ENCODE assay signal across 16 cellular contexts in the genomic region with DNA sequence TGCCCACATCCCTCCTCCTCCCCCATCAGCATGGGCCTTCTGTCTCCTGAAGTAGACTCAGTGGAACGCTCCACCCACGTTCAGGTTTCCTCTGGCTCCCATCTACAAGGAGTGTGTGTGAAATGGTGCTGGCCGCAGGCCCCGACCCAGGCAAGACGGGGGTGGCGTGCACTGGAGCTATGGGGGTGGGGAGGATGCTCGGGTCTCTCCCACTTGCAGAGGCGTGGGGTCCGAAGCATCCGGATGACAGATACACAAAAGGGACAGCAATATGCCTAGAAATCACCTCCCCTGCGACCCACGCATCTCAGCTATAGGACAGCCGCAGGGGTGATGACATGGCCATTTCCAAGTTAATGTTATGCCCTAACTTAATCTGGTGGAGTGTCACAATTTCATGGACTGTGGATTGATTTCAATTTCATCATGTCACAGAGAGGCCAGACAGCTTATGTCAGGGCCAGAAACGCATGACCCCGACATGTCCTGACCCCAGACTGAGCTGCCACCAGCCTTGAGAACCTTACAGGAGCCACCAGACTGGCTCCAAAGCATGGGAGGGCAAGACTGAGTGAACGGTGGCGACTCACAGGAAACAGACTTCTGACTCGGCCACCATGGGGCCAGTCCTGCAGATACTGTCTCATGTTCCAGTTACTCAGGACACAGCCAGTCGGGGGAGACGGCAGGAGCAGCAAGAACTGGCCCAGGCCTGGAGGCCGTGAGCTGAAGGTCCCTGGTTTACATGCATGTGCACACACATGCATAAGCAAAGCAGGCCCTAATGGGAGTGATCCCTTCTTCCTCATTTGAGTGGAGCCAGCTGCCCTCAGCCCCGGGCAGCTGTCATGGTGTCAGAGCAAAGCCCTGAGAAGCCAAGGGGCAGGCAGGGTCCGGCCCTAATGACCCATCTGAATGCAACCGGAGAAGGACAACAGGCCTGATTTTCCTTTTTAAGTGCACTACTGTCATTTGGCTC.
DNase-seq lines count a peak whose midpoint lies in the region; ATAC-seq and TF ChIP-seq lines count a peak whose summit lies in the region.
"Had no signal": no experiment of that assay in that cellular context is flagged by ENCODE, and none has a peak within 500 bp of the region (broad histone marks: within the 10 kb centered on the region; RNA-seq: fewer than 3 reads in every experiment).

No MANE protein-coding gene starts in this region.

- CTCF ChIA-PET in PC-9 (lab: Charles Lee) = no interaction called here

- H3K27me3 ChIP-seq in cardiac muscle cell = no peaks in the 10 kb centered on the region
- H3K27me3 ChIP-seq in upper lobe of left lung = no peaks in the 10 kb centered on the region
- no peaks in the 10 kb centered on the region for H3K27me3 ChIP-seq in PC-9 (ENCODE audit: insufficient read depth, low read depth)
- H3K27me3 ChIP-seq in ascending aorta = no peaks in the 10 kb centered on the region

- H3K79me2 ChIP-seq in PC-9 (ENCODE audit: low read depth) = no peaks in the 10 kb centered on the region

- H3K4me1 ChIP-seq in cardiac muscle cell (ENCODE audit: low read depth) = peaks cover 23% of the 10 kb centered on the region
- H3K4me1 ChIP-seq in upper lobe of left lung = peaks cover 0 to under 1% (median 0%) of the 10 kb centered on the region in 4 donors
- no peaks in the 10 kb centered on the region for H3K4me1 ChIP-seq in PC-9 (replicated peaks; ENCODE audit: insufficient read depth)
- no peaks in the 10 kb centered on the region for H3K4me1 ChIP-seq in ascending aorta
- H3K4me1 ChIP-seq: HAP-1 had no signal

- intact Hi-C loops in Right ventricle myocardium superior (cut with DNase I) = no loop called here
- intact Hi-C loops in PC-9 (cut with micrococcal nuclease; ENCODE audit: unreplicated experiment) = no loop called here
- intact Hi-C loops in ascending aorta (cut with DNase I) = loop anchor here (5.0 kb wide), 1 partner anchor 334 kb away; no protein-coding TSS in a partner anchor

- H3K4me2 ChIP-seq in PC-9 = no peak overlapping the region

- TF ChIP-seq CTCF in cardiac muscle cell (IDR thresholded peaks at IDR 0.05; ENCODE audit: low read depth, low read length) (no peak), upper lobe of left lung (IDR thresholded peaks at IDR 0.05) (no peak), PC-9 (conservative IDR thresholded peaks at IDR 0.05) (no peak), ascending aorta (IDR thresholded peaks at IDR 0.05) (no peak)

- H3F3A ChIP-seq in PC-9 (ENCODE audit: insufficient read depth, low read depth) = peaks cover 14% of the 10 kb centered on the region; the same call in 1 of the 2 replicates

- DNase-seq in cardiac muscle cell (ENCODE audit: low read depth in 1 of 2, low spot score in 1 of 2) (no peak), Right ventricle myocardium superior (no peak), RKO (ENCODE audit: low spot score) (peak; percentile 61), left lobe of liver (ENCODE audit: low spot score) (no peak), COLO829 (ENCODE audit: low spot score) (no peak), upper lobe of left lung (no peak), PC-9 (no peak), ascending aorta (ENCODE audit: low spot score in 2 of 2) (no peak)
- DNase-seq: AML-193; amygdala; KG1; NCI-H1694 treated with DMSO at 0.1 percent for 48 hours; NCI-H524; stimulated activated CD4-positive, alpha-beta T cell treated with anti-CD3 and anti-CD28 coated beads, Interleukin-4, amount 100 ng/mL, for 4 hours had no signal

- POLR2A ChIA-PET in PC-9 (lab: Charles Lee; ENCODE audit: unreplicated experiment) = no interaction called here

- TF ChIP-seq EP300 in upper lobe of left lung (IDR thresholded peaks at IDR 0.05) = no peak

- H2AFZ ChIP-seq in PC-9 = no peak overlapping the region

- ATAC-seq in Right ventricle myocardium superior (ENCODE audit: poor library complexity) (no peak), left lobe of liver (peak; percentile 18), upper lobe of left lung (ENCODE audit: low FRiP score in 2 of 2) (no peak)

- BruUV-seq in PC-9 (replicated peaks; lab: Mats Ljungman, UMichigan) = no TSS peak

- H3K27ac ChIP-seq in cardiac muscle cell = peak overlapping the region; percentile 79
- no peak overlapping the region for H3K27ac ChIP-seq in upper lobe of left lung
- no peak overlapping the region for H3K27ac ChIP-seq in PC-9
- no peak overlapping the region for H3K27ac ChIP-seq in ascending aorta

- H3K36me3 ChIP-seq in cardiac muscle cell = peaks cover 10% of the 10 kb centered on the region
- peaks cover 0 to 26% (median 18%) of the 10 kb centered on the region in 4 donors for H3K36me3 ChIP-seq in upper lobe of left lung
- peaks cover 29% of the 10 kb centered on the region; the same call in 1 of the 2 replicates for H3K36me3 ChIP-seq in PC-9 (ENCODE audit: low read depth)
- peaks cover 43 to 54% of the 10 kb centered on the region in 2 donors for H3K36me3 ChIP-seq in ascending aorta

- H3K9me2 ChIP-seq in PC-9 (ENCODE audit: insufficient read depth) = no peaks in the 10 kb centered on the region

- no peak overlapping the region for H3K4me3 ChIP-seq in cardiac muscle cell
- no peak overlapping the region for H3K4me3 ChIP-seq in upper lobe of left lung
- no peak overlapping the region for H3K4me3 ChIP-seq in PC-9
- no peak overlapping the region for H3K4me3 ChIP-seq in ascending aorta
- H3K4me3 ChIP-seq: HAP-1, lung had no signal

- H3K9me3 ChIP-seq in cardiac muscle cell (ENCODE audit: low read depth) = no peaks in the 10 kb centered on the region
- H3K9me3 ChIP-seq in upper lobe of left lung = no peaks in the 10 kb centered on the region
- no peaks in the 10 kb centered on the region for H3K9me3 ChIP-seq in PC-9 (ENCODE audit: insufficient read depth, low read depth)
- no peaks in the 10 kb centered on the region for H3K9me3 ChIP-seq in ascending aorta
- H3K9me3 ChIP-seq: HAP-1 had no signal

- 87 to 92% methylated on average over 15 to 24 of the region's 24 CpGs for WGBS in upper lobe of left lung, 2 donors

- peaks cover 28% of the 10 kb centered on the region for H4K20me1 ChIP-seq in PC-9 (ENCODE audit: insufficient read depth)

- TF ChIP-seq POLR2A in upper lobe of left lung (IDR thresholded peaks at IDR 0.05) = no peak
